In the genomic region with DNA sequence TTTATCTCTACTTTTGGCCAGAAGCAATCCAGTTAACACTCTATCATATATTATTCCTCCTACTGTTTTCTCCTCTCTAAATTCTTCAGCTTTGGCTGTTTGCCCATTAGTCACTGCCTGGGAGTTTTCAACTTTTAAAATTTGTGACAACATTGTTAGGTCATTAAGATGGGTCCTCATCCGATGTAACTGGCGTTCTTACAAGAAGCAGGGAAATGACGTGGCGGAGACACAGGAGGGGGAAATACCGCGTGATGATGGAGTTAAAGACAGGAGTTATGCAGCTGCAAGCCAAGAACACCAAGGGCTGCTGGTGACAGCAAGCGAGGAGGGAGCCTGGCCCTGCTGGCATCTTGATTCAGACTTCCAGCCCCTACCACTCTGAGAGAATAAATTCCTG, we compare ENCODE assay signal across 1 cellular context.
TF ChIP-seq lines count a peak whose summit lies in the region.

No MANE protein-coding gene starts in this region.

TF ChIP-seq in K562, 482 proteins besides CTCF, POLR2A, EP300 and RAD21 (continued from another document):
- TF ChIP-seq PCBP1 (IDR thresholded peaks at IDR 0.05; ENCODE audit: low read depth, low read length, poor library complexity, severe bottlenecking) (no peak), HDAC8 (tag; IDR thresholded peaks at IDR 0.05) (no peak), THRA (IDR thresholded peaks at IDR 0.05) (no peak), MTA1 (IDR thresholded peaks at IDR 0.05; ENCODE audit: borderline replicate concordance) (peak; percentile 74; the same call in 1 of the 2 replicates), ZNF232 (CRISPR knock-in tag; IDR thresholded peaks at IDR 0.05) (no peak), ZNF395 (CRISPR knock-in tag; IDR thresholded peaks at IDR 0.05) (no peak), PTTG1 (tag; IDR thresholded peaks at IDR 0.05; ENCODE audit: low read depth) (no peak), MIER1 (IDR thresholded peaks at IDR 0.05; ENCODE audit: low read depth) (no peak), PKNOX1 (IDR thresholded peaks at IDR 0.05) (peak; percentile 24), NFE2L1 (tag; IDR thresholded peaks at IDR 0.05; ENCODE audit: borderline replicate concordance, low read depth) (no peak), ZNF589 (CRISPR knock-in tag; IDR thresholded peaks at IDR 0.05; ENCODE audit: low read depth) (no peak), FOXK1 (CRISPR knock-in tag; IDR thresholded peaks at IDR 0.05; ENCODE audit: borderline replicate concordance) (no peak), ZNF717 (CRISPR knock-in tag; IDR thresholded peaks at IDR 0.05) (no peak)
- TF ChIP-seq, protein P1, sequence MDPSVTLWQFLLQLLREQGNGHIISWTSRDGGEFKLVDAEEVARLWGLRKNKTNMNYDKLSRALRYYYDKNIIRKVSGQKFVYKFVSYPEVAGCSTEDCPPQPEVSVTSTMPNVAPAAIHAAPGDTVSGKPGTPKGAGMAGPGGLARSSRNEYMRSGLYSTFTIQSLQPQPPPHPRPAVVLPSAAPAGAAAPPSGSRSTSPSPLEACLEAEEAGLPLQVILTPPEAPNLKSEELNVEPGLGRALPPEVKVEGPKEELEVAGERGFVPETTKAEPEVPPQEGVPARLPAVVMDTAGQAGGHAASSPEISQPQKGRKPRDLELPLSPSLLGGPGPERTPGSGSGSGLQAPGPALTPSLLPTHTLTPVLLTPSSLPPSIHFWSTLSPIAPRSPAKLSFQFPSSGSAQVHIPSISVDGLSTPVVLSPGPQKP (CRISPR knock-in tag; IDR thresholded peaks at IDR 0.05): no peak
